ENCODE assay signal across 8 cellular contexts in the genomic region with DNA sequence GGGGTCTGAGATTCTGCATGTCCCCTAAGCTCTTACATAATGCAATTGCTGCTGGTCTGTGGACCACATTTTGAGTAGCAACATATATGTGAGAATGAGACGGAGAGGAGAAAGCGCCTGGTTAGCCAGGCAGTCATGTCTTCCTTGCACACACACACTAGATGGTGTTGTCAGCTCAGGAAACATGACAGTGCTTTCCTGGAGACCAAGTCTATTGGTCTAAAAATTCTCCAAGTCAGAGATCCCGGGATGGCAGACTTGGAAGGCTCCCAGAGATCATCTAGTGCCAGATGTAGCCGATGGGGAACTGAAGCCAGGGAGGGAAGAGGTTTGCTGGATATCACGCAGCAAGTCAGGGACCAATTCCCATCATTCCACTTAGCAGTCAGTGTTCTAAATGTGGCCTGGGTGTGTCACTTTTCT. TPM values are rescaled to one million over a fixed set of nuclear protein-coding genes. Genes with fewer than 3 reads are reported as not detected.
DNase-seq lines count a peak whose midpoint lies in the region; ATAC-seq and TF ChIP-seq lines count a peak whose summit lies in the region.

No MANE protein-coding gene starts in this region.

- H3K9me3 Mint-ChIP-seq in chondrocyte (ENCODE audit: low read depth): peaks cover 2% of the 10 kb centered on the region
- H3K9me3 Mint-ChIP-seq in activated T-cell treated with anti-CD3 and anti-CD28 coated beads, Interleukin-2, amount 50 U/mL, for 24 hours: peaks cover 3% of the 10 kb centered on the region

- no peaks in the 10 kb centered on the region for H3K9me3 ChIP-seq in MM.1S (replicated peaks; ENCODE audit: insufficient read depth, low read length)

- H3K4me3 Mint-ChIP-seq in chondrocyte (ENCODE audit: unreplicated experiment): no peak overlapping the region
- H3K4me3 Mint-ChIP-seq in activated T-cell treated with anti-CD3 and anti-CD28 coated beads, Interleukin-2, amount 50 U/mL, for 24 hours: no peak overlapping the region

- DNase-seq in AG09319 (ENCODE audit: extremely low read depth, low read depth) (peak; percentile 96), NB4 (ENCODE audit: low read depth) (peak; percentile 52), chondrocyte (ENCODE audit: low spot score) (no peak), lower leg skin (ENCODE audit: low spot score in 2 of 2) (peak; percentile 61 to 91), MM.1S (no peak)
- no peak for DNase-seq in activated T-cell treated with anti-CD3 and anti-CD28 coated beads, Interleukin-2, amount 50 U/mL, for 24 hours

- H3F3A ChIP-seq in MM.1S (ENCODE audit: insufficient read depth, low read length): no peaks in the 10 kb centered on the region

- no peak overlapping the region for H3K4me3 ChIP-seq in NB4 (ENCODE audit: low read depth, low read length)
- no peak overlapping the region for H3K4me3 ChIP-seq in lower leg skin (ENCODE audit: low read depth, poor library complexity, severe bottlenecking)
- no peak overlapping the region for H3K4me3 ChIP-seq in MM.1S (ENCODE audit: low read length)

- no peaks in the 10 kb centered on the region for H3K9me2 ChIP-seq in MM.1S (replicated peaks; ENCODE audit: insufficient read depth, low read length)

- H3K36me3 Mint-ChIP-seq in chondrocyte (ENCODE audit: low read depth): no peaks in the 10 kb centered on the region
- no peaks in the 10 kb centered on the region for H3K36me3 Mint-ChIP-seq in activated T-cell treated with anti-CD3 and anti-CD28 coated beads, Interleukin-2, amount 50 U/mL, for 24 hours (ENCODE audit: low read depth)

- WGBS in lower leg skin, 2 donors: 14% methylated on average over 5 of the region's 5 CpGs

- H2AFZ ChIP-seq in MM.1S (ENCODE audit: low read length): no peak overlapping the region

- ATAC-seq in GM21576 (IDR thresholded peaks at IDR 0.05; ENCODE audit: unreplicated experiment) (no peak), HG02678 (IDR thresholded peaks at IDR 0.05; ENCODE audit: unreplicated experiment) (no peak)

- H3K4me2 ChIP-seq in MM.1S (ENCODE audit: low read depth, low read length): no peak overlapping the region

- peaks cover 15% of the 10 kb centered on the region for H3K4me1 Mint-ChIP-seq in chondrocyte (ENCODE audit: low read depth)
- no peaks in the 10 kb centered on the region for H3K4me1 Mint-ChIP-seq in activated T-cell treated with anti-CD3 and anti-CD28 coated beads, Interleukin-2, amount 50 U/mL, for 24 hours (ENCODE audit: low read depth)

- H3K27ac Mint-ChIP-seq in chondrocyte (ENCODE audit: unreplicated experiment): no peak overlapping the region
- H3K27ac Mint-ChIP-seq in activated T-cell treated with anti-CD3 and anti-CD28 coated beads, Interleukin-2, amount 50 U/mL, for 24 hours: no peak overlapping the region

- TF ChIP-seq CTCF in AG09319 (IDR thresholded peaks at IDR 0.05; ENCODE audit: low read depth, low read length): peak; percentile 75
- peak; percentile 7 for TF ChIP-seq CTCF in NB4 (IDR thresholded peaks at IDR 0.05; ENCODE audit: low read depth, low read length)
- peak; percentile 89 for TF ChIP-seq CTCF in chondrocyte (IDR thresholded peaks at IDR 0.05)
- TF ChIP-seq CTCF in lower leg skin (IDR thresholded peaks at IDR 0.05): no peak
- TF ChIP-seq CTCF in MM.1S (IDR thresholded peaks at IDR 0.05; ENCODE audit: low read length): no peak

- H3K36me3 ChIP-seq in MM.1S (replicated peaks; ENCODE audit: insufficient read depth, low read length): no peaks in the 10 kb centered on the region

- H4K20me1 ChIP-seq in MM.1S (ENCODE audit: insufficient read depth, low read length): no peaks in the 10 kb centered on the region

- intact Hi-C loops in lower leg skin (cut with DNase I; ENCODE audit: low total_unique reads): no loop called here

- no peak overlapping the region for H3K27ac ChIP-seq in MM.1S (ENCODE audit: low read length)

- H3K9ac ChIP-seq in MM.1S (ENCODE audit: low read length): no peak overlapping the region

- no peaks in the 10 kb centered on the region for H3K4me1 ChIP-seq in MM.1S (ENCODE audit: low read length)

- no peaks in the 10 kb centered on the region for H3K79me2 ChIP-seq in MM.1S (ENCODE audit: low read length)

- H3K27me3 Mint-ChIP-seq in chondrocyte (ENCODE audit: low read depth): peaks cover 31% of the 10 kb centered on the region
- peaks cover 34% of the 10 kb centered on the region for H3K27me3 Mint-ChIP-seq in activated T-cell treated with anti-CD3 and anti-CD28 coated beads, Interleukin-2, amount 50 U/mL, for 24 hours

- TF ChIP-seq POLR2A in NB4 (IDR thresholded peaks at IDR 0.05; ENCODE audit: extremely low read depth, insufficient read length) (no peak), lower leg skin (IDR thresholded peaks at IDR 0.05) (no peak)

- H3K27me3 ChIP-seq in MM.1S (replicated peaks; ENCODE audit: insufficient read depth, low read length): no peaks in the 10 kb centered on the region

RNA-seq across cellular contexts. Expression of gene GALNT12, which starts 53.4 kb away (rescaled TPM):
- total RNA-seq in chondrocyte: 0.34 to 0.55 TPM in 2 of 3 replicates, not detected in the other
- total RNA-seq in lower leg skin: 1 to 10 TPM; 4.9 to 8.5 (median 6.4) TPM

Comparison
In these comparisons a context has a peak if more than half of its experiments do, and no peak if none do; other contexts are left out.
1. DNase-seq: peak in AG09319 (single experiment), NB4 (single experiment) and lower leg skin (2 of 2); none in chondrocyte (single experiment), activated T-cell treated with anti-CD3 and anti-CD28 coated beads, Interleukin-2, amount 50 U/mL, for 24 hours (single experiment) and MM.1S (single experiment).
2. CTCF ChIP-seq: peak in AG09319 (single experiment), NB4 (single experiment) and chondrocyte (single experiment); none in lower leg skin (0 of 3) and MM.1S (single experiment).